12 cellular contexts compared by ENCODE assay signal in the genomic region with DNA sequence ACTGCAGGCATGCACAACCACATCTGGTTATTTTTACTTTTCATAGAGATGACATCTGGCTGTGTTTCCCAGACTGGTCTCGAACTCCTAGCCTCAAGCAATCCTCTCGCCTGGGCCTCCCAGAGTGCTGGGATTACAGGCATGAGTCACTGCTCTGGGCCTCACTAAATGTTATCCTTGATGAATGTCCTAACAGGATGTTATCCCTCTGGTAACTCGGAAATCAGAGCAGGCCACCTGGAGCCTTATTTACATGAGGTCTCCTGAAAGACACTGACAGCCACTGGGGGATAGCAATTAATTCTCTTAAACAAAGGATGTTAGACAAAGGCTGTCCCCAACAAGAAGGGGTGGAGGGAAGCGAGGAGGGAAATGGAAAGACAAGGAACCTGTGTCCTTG. TPM values are rescaled to one million over a fixed set of nuclear protein-coding genes. Genes with fewer than 3 reads are reported as not detected.
A peak's percentile ranks its signal among the peaks of the same experiment; 100 is the strongest.
DNase-seq lines count a peak whose midpoint lies in the region; TF ChIP-seq lines count a peak whose summit lies in the region.
"Had no signal": no experiment of that assay in that cellular context is flagged by ENCODE, and none has a peak within 500 bp of the region (broad histone marks: within the 10 kb centered on the region; RNA-seq: fewer than 3 reads in every experiment).

No MANE protein-coding gene starts in this region.

- peaks cover 20% of the 10 kb centered on the region; the same call in 1 of the 2 replicates for H3K4me1 ChIP-seq in iPS-20b (ENCODE audit: insufficient read depth, low read length)
- H3K4me1 ChIP-seq: BE2C had no signal

- H3K27ac Mint-ChIP-seq in HFFc6, result peak overlapping the region; percentile 11; the same call in 1 of the 2 replicates
- H3K27ac Mint-ChIP-seq: activated naive CD4-positive, alpha-beta T cell treated with anti-CD3 and anti-CD28 coated beads, Interleukin-2, amount 50 U/mL, for 24 hours had no signal

- H3K9me3 ChIP-seq in WERI-Rb-1 (ENCODE audit: severe bottlenecking) (peaks cover 3% of the 10 kb centered on the region), iPS-20b (ENCODE audit: insufficient read depth, low read depth, low read length) (no peaks in the 10 kb centered on the region)
- H3K9me3 ChIP-seq: BE2C, right lobe of liver had no signal

- H3K4me1 Mint-ChIP-seq in HFFc6 (ENCODE audit: low read depth), result peaks cover 42% of the 10 kb centered on the region

- H3K36me3 ChIP-seq in WERI-Rb-1, result no peaks in the 10 kb centered on the region
- H3K36me3 ChIP-seq in iPS-20b (ENCODE audit: insufficient read depth, low read depth, low read length), result no peaks in the 10 kb centered on the region
- H3K36me3 ChIP-seq: BE2C, right lobe of liver had no signal

- no peaks in the 10 kb centered on the region for H3K36me3 Mint-ChIP-seq in HFFc6 (ENCODE audit: low read depth)
- H3K36me3 Mint-ChIP-seq: activated naive CD4-positive, alpha-beta T cell treated with anti-CD3 and anti-CD28 coated beads, Interleukin-2, amount 50 U/mL, for 24 hours had no signal

- H3K4me3 Mint-ChIP-seq in HFFc6, result no peak overlapping the region
- H3K4me3 Mint-ChIP-seq: activated naive CD4-positive, alpha-beta T cell treated with anti-CD3 and anti-CD28 coated beads, Interleukin-2, amount 50 U/mL, for 24 hours had no signal

- TF ChIP-seq CTCF in HFFc6 (IDR thresholded peaks at IDR 0.05), result no peak
- no peak for TF ChIP-seq CTCF in WERI-Rb-1 (IDR thresholded peaks at IDR 0.05; ENCODE audit: low read depth, low read length)

- H3K27ac ChIP-seq in WERI-Rb-1 (no peak overlapping the region), iPS-20b (ENCODE audit: low read length) (peak overlapping the region; percentile 56)
- H3K27ac ChIP-seq: right lobe of liver had no signal

- no peaks in the 10 kb centered on the region for H3K9me3 Mint-ChIP-seq in HFFc6
- H3K9me3 Mint-ChIP-seq: activated naive CD4-positive, alpha-beta T cell treated with anti-CD3 and anti-CD28 coated beads, Interleukin-2, amount 50 U/mL, for 24 hours had no signal

- H3K27me3 ChIP-seq in WERI-Rb-1 (ENCODE audit: insufficient read depth, low read depth, severe bottlenecking), result no peaks in the 10 kb centered on the region
- H3K27me3 ChIP-seq in iPS-20b (ENCODE audit: insufficient read depth, low read length), result peaks cover 12% of the 10 kb centered on the region
- H3K27me3 ChIP-seq: BE2C, right lobe of liver had no signal

- DNase-seq in DMS153 (lab: John Stamatoyannopoulos, UW) (peak; percentile 54), HFFc6 (no peak), WERI-Rb-1 (peak; percentile 43), medulla oblongata (ENCODE audit: extremely low spot score) (no peak)
- DNase-seq in activated naive CD4-positive, alpha-beta T cell treated with Interleukin-2 at 50 U/mL for 16 hours, result no peak
- no peak for DNase-seq in stimulated activated CD4-positive, alpha-beta T cell treated with anti-CD3 and anti-CD28 coated beads, Interleukin-15, amount 100 ng/mL, for 24 hours
- no peak for DNase-seq in activated naive CD4-positive, alpha-beta T cell (lab: John Stamatoyannopoulos, UW)
- DNase-seq: BE2C, right lobe of liver, T1000 had no signal

- peak overlapping the region; percentile 49; the same call in 1 of the 2 replicates for H3K9ac ChIP-seq in iPS-20b (ENCODE audit: low read depth, low read length)

- no peak overlapping the region for H3K4me3 ChIP-seq in WERI-Rb-1 (ENCODE audit: low read depth, low read length)
- H3K4me3 ChIP-seq in iPS-20b (ENCODE audit: low read length), result no peak overlapping the region; the same call in 1 of the 2 replicates
- H3K4me3 ChIP-seq: right lobe of liver had no signal

- H3K27me3 Mint-ChIP-seq in HFFc6 (ENCODE audit: insufficient read depth), result peaks cover 1% of the 10 kb centered on the region; the same call in 1 of the 2 replicates
- H3K27me3 Mint-ChIP-seq: activated naive CD4-positive, alpha-beta T cell treated with anti-CD3 and anti-CD28 coated beads, Interleukin-2, amount 50 U/mL, for 24 hours had no signal

RNA-seq across cellular contexts. Expression of a gene that starts 4.5 kb away (rescaled TPM):
- total RNA-seq in HFFc6 (2021; fragmentation: NEBNext Ultra II Directional; extraction: Animal tissue kit (Norgen Biotek cat#: 25700)), result 1 to 10 TPM; 3.0 to 4.6 (median 3.9) TPM

Comparison
In these comparisons a context has a peak if more than half of its experiments do, and no peak if none do; other contexts are left out.
1. DNase-seq: peak in DMS153 (single experiment) and WERI-Rb-1 (single experiment); none in HFFc6 (single experiment), activated naive CD4-positive, alpha-beta T cell treated with Interleukin-2 at 50 U/mL for 16 hours (single experiment), stimulated activated CD4-positive, alpha-beta T cell treated with anti-CD3 and anti-CD28 coated beads, Interleukin-15, amount 100 ng/mL, for 24 hours (single experiment), medulla oblongata (single experiment) and activated naive CD4-positive, alpha-beta T cell (0 of 4).